Comparison of ENCODE assay signal across 1 cellular context in genomic region chr19:57269515-57270250, GRCh38.
TF ChIP-seq lines count a peak whose summit lies in the region.

No MANE protein-coding gene starts in this region.

TF ChIP-seq in HepG2, 621 proteins besides CTCF, POLR2A, EP300 and RAD21:
- TF ChIP-seq ZNF333 (CRISPR knock-in tag; IDR thresholded peaks at IDR 0.05; ENCODE audit: borderline replicate concordance) (no peak), GFI1 (CRISPR knock-in tag; IDR thresholded peaks at IDR 0.05; ENCODE audit: borderline replicate concordance) (no peak), JUN (CRISPR knock-in tag; IDR thresholded peaks at IDR 0.05) (no peak), SMC3 (IDR thresholded peaks at IDR 0.05; ENCODE audit: low read length) (no peak), ZFP37 (CRISPR knock-in tag; IDR thresholded peaks at IDR 0.05; ENCODE audit: borderline replicate concordance) (no peak), CBX5 (CRISPR knock-in tag; IDR thresholded peaks at IDR 0.05; ENCODE audit: borderline replicate concordance) (no peak), HNRNPUL1 (IDR thresholded peaks at IDR 0.05; ENCODE audit: low read depth, low read length) (no peak), JUNB (CRISPR knock-in tag; IDR thresholded peaks at IDR 0.05; ENCODE audit: borderline replicate concordance) (no peak), PHF8 (CRISPR knock-in tag; IDR thresholded peaks at IDR 0.05) (no peak)
